17 cellular contexts compared by ENCODE assay signal in the genomic region with DNA sequence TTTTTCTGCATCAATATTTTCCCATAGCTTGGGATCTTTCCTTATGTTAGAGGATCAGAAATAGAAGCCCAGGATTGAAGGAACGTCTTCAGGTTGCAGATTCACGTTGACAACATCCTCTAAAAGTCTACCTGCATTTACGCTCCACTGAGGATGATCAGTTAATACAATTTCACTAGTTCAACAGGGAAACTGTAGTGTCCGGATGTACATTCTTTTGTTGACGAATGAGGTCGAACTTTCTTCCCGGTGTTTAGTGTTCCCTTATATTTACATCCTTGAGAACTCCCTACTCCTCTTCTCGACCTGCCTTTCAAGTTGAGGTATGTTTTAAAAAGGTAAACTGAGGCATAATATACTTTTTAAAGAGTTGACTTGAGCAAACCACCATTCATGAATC.
DNase-seq lines count a peak whose midpoint lies in the region; ATAC-seq, FAIRE-seq and TF ChIP-seq lines count a peak whose summit lies in the region.
"Had no signal": no experiment of that assay in that cellular context is flagged by ENCODE, and none has a peak within 500 bp of the region (broad histone marks: within the 10 kb centered on the region; RNA-seq: fewer than 3 reads in every experiment).

No MANE protein-coding gene starts in this region.

- peaks cover 2% of the 10 kb centered on the region for H3K36me3 Mint-ChIP-seq in activated CD4-positive, alpha-beta T cell treated with anti-CD3 and anti-CD28 coated beads, Interleukin-2, amount 10 ng/mL, durations not matched to agents 24 days and 14 days (ENCODE audit: low read depth)
- H3K36me3 Mint-ChIP-seq in IgD-negative memory B cell (no peaks in the 10 kb centered on the region), activated B cell treated with CpG ODN at 0.5 μM for 24 hours (ENCODE audit: low read depth) (no peaks in the 10 kb centered on the region), neural progenitor cell (no peaks in the 10 kb centered on the region)
- H3K36me3 Mint-ChIP-seq: CD14-positive monocyte had no signal

- ATAC-seq in activated B cell treated with CpG ODN at 0.5 μM for 24 hours (ENCODE audit: low read depth), result no peak
- ATAC-seq in right lobe of liver, result no peak

- H4K20me1 ChIP-seq in neural progenitor cell (ENCODE audit: low read depth), result no peaks in the 10 kb centered on the region

- FAIRE-seq in GM12891 (lab: Jason Lieb, UNC), result no peak

- H3K4me1 Mint-ChIP-seq in activated CD4-positive, alpha-beta T cell treated with anti-CD3 and anti-CD28 coated beads, Interleukin-2, amount 10 ng/mL, durations not matched to agents 24 days and 14 days, result peaks cover 21% of the 10 kb centered on the region
- H3K4me1 Mint-ChIP-seq in IgD-negative memory B cell, result peaks cover 26 to 37% (median 31%) of the 10 kb centered on the region in 3 donors
- peaks cover 41% of the 10 kb centered on the region for H3K4me1 Mint-ChIP-seq in activated B cell treated with CpG ODN at 0.5 μM for 24 hours
- H3K4me1 Mint-ChIP-seq in neural progenitor cell, result peaks cover 31% of the 10 kb centered on the region

- DNase-seq in activated CD4-positive, alpha-beta T cell treated with anti-CD3 and anti-CD28 coated beads, Interleukin-2, amount 10 ng/mL, durations not matched to agents 24 days and 14 days, result no peak
- DNase-seq in activated CD4-positive, alpha-beta T cell treated with anti-CD3 and anti-CD28 coated beads for 1 hour, result no peak
- no peak for DNase-seq in activated B cell treated with CpG ODN at 0.5 μM for 24 hours
- no peak for DNase-seq in neural progenitor cell (ENCODE audit: low spot score)
- DNase-seq in NK-92 (lab: John Stamatoyannopoulos, UW; ENCODE audit: unreplicated experiment), result no peak
- no peak for DNase-seq in right lobe of liver
- DNase-seq in GM12891 (ENCODE audit: insufficient read length, low spot score), result no peak
- DNase-seq: COR-L47, DMS153, H9, NCI-H146, NCI-H2081 treated with DMSO at 0.1 percent for 48 hours, NCI-H2227 treated with DMSO at 0.1 percent for 48 hours, NCI-H526 treated with DMSO at 0.1 percent for 48 hours had no signal

- no peak overlapping the region for H2AFZ ChIP-seq in neural progenitor cell (replicated peaks)

- H3K36me3 ChIP-seq in neural progenitor cell (no peaks in the 10 kb centered on the region), right lobe of liver (no peaks in the 10 kb centered on the region)
- H3K36me3 ChIP-seq: Peyer's patch had no signal

- H3K4me1 ChIP-seq in neural progenitor cell (no peaks in the 10 kb centered on the region), right lobe of liver (no peaks in the 10 kb centered on the region)

- H3F3A ChIP-seq in neural progenitor cell (ENCODE audit: low read depth), result no peaks in the 10 kb centered on the region

- intact Hi-C loops in activated CD4-positive, alpha-beta T cell treated with anti-CD3 and anti-CD28 coated beads, Interleukin-2, amount 10 ng/mL, durations not matched to agents 24 days and 14 days (cut with micrococcal nuclease), result no loop called here
- intact Hi-C loops in activated B cell treated with CpG ODN at 0.5 μM for 24 hours (cut with micrococcal nuclease) (loop anchor here (2.0 kb wide), 1 partner anchor 45 kb away; no protein-coding TSS in a partner anchor), right lobe of liver (cut with DNase I) (no loop called here)

- TF ChIP-seq POLR2A in right lobe of liver (IDR thresholded peaks at IDR 0.05), result no peak
- no peak for TF ChIP-seq POLR2A in GM12891 (IDR thresholded peaks at IDR 0.05; ENCODE audit: low read depth, low read length)

- H3K4me3 ChIP-seq in neural progenitor cell (no peak overlapping the region), right lobe of liver (no peak overlapping the region)
- H3K4me3 ChIP-seq: Peyer's patch had no signal

- H3K27me3 ChIP-seq in neural progenitor cell (no peaks in the 10 kb centered on the region), right lobe of liver (no peaks in the 10 kb centered on the region)
- H3K27me3 ChIP-seq: Peyer's patch had no signal

- no peak overlapping the region for H3K4me3 Mint-ChIP-seq in activated CD4-positive, alpha-beta T cell treated with anti-CD3 and anti-CD28 coated beads, Interleukin-2, amount 10 ng/mL, durations not matched to agents 24 days and 14 days
- peak overlapping the region in 2 of 4 donors; percentile 23 to 80 for H3K4me3 Mint-ChIP-seq in IgD-negative memory B cell
- no peak overlapping the region for H3K4me3 Mint-ChIP-seq in activated B cell treated with CpG ODN at 0.5 μM for 24 hours
- H3K4me3 Mint-ChIP-seq in neural progenitor cell, result peak overlapping the region; percentile 12
- H3K4me3 Mint-ChIP-seq: CD14-positive monocyte, H9 had no signal

- H3K9me3 ChIP-seq in neural progenitor cell (ENCODE audit: low read depth), result no peaks in the 10 kb centered on the region
- H3K9me3 ChIP-seq in right lobe of liver, result no peaks in the 10 kb centered on the region
- H3K9me3 ChIP-seq: Peyer's patch had no signal

- POLR2A ChIA-PET in activated B cell treated with CpG ODN at 0.5 μM for 24 hours (lab: Charles Lee), result interaction anchor here (1.0 to 1.9 kb wide), 5 partner anchors 11 to 45 kb away, joined by 3 to 13 read pairs (median 7); no protein-coding TSS in a partner anchor

- WGBS in right lobe of liver (ENCODE audit: insufficient coverage, low coverage, low lambda C conversion rate, missing lambda C conversion rate), result 89% methylated on average over 8 of the region's 8 CpGs

- CTCF ChIA-PET in activated B cell treated with CpG ODN at 0.5 μM for 24 hours (lab: Charles Lee), result no interaction called here

- no peak overlapping the region for H3K9ac ChIP-seq in neural progenitor cell

- no peaks in the 10 kb centered on the region for H3K79me2 ChIP-seq in neural progenitor cell (ENCODE audit: low read depth)

- no peaks in the 10 kb centered on the region for H3K9me3 Mint-ChIP-seq in activated CD4-positive, alpha-beta T cell treated with anti-CD3 and anti-CD28 coated beads, Interleukin-2, amount 10 ng/mL, durations not matched to agents 24 days and 14 days
- H3K9me3 Mint-ChIP-seq in IgD-negative memory B cell, result no peaks in the 10 kb centered on the region
- H3K9me3 Mint-ChIP-seq in activated B cell treated with CpG ODN at 0.5 μM for 24 hours, result no peaks in the 10 kb centered on the region
- H3K9me3 Mint-ChIP-seq in neural progenitor cell, result no peaks in the 10 kb centered on the region
- H3K9me3 Mint-ChIP-seq: H9 had no signal

- no peaks in the 10 kb centered on the region for H3K27me3 Mint-ChIP-seq in activated CD4-positive, alpha-beta T cell treated with anti-CD3 and anti-CD28 coated beads, Interleukin-2, amount 10 ng/mL, durations not matched to agents 24 days and 14 days
- H3K27me3 Mint-ChIP-seq in IgD-negative memory B cell (no peaks in the 10 kb centered on the region), activated B cell treated with CpG ODN at 0.5 μM for 24 hours (no peaks in the 10 kb centered on the region), neural progenitor cell (ENCODE audit: insufficient read depth, low read depth) (peaks cover 15% of the 10 kb centered on the region)

- H3K27ac ChIP-seq in neural progenitor cell, result no peak overlapping the region
- H3K27ac ChIP-seq in right lobe of liver, result no peak overlapping the region

- TF ChIP-seq CTCF in activated B cell treated with CpG ODN at 0.5 μM for 24 hours (IDR thresholded peaks at IDR 0.05) (no peak), neural progenitor cell (IDR thresholded peaks at IDR 0.05) (no peak), right lobe of liver (IDR thresholded peaks at IDR 0.05) (no peak)

- H3K4me2 ChIP-seq in neural progenitor cell, result no peak overlapping the region

- H3K27ac Mint-ChIP-seq in activated CD4-positive, alpha-beta T cell treated with anti-CD3 and anti-CD28 coated beads, Interleukin-2, amount 10 ng/mL, durations not matched to agents 24 days and 14 days, result peak overlapping the region; percentile 69
- H3K27ac Mint-ChIP-seq in IgD-negative memory B cell (peak overlapping the region; percentile 95 to 100 (median 99)), activated B cell treated with CpG ODN at 0.5 μM for 24 hours (peak overlapping the region; percentile 95), neural progenitor cell (no peak overlapping the region)

TF ChIP-seq in GM12891, 5 proteins besides CTCF, POLR2A, EP300 and RAD21:
- TF ChIP-seq PAX5 (IDR thresholded peaks at IDR 0.05; ENCODE audit: insufficient read depth, low read length, severe bottlenecking) (no peak), POLR2AphosphoS5 (IDR thresholded peaks at IDR 0.05; ENCODE audit: low read depth, low read length) (no peak)
